1 cellular context compared by ENCODE assay signal in genomic region chr6:82248233-82248735, GRCh38.
TF ChIP-seq lines count a peak whose summit lies in the region.

No MANE protein-coding gene starts in this region.

TF ChIP-seq in HEK293, 187 proteins besides CTCF, POLR2A, EP300 and RAD21 (continued from another document):
- TF ChIP-seq, protein P1, sequence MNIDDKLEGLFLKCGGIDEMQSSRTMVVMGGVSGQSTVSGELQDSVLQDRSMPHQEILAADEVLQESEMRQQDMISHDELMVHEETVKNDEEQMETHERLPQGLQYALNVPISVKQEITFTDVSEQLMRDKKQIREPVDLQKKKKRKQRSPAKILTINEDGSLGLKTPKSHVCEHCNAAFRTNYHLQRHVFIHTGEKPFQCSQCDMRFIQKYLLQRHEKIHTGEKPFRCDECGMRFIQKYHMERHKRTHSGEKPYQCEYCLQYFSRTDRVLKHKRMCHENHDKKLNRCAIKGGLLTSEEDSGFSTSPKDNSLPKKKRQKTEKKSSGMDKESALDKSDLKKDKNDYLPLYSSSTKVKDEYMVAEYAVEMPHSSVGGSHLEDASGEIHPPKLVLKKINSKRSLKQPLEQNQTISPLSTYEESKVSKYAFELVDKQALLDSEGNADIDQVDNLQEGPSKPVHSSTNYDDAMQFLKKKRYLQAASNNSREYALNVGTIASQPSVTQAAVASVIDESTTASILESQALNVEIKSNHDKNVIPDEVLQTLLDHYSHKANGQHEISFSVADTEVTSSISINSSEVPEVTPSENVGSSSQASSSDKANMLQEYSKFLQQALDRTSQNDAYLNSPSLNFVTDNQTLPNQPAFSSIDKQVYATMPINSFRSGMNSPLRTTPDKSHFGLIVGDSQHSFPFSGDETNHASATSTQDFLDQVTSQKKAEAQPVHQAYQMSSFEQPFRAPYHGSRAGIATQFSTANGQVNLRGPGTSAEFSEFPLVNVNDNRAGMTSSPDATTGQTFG (tag by site-specific recombination; IDR thresholded peaks at IDR 0.05; ENCODE audit: borderline replicate concordance), result no peak
- TF ChIP-seq ZFP3 (tag by site-specific recombination; IDR thresholded peaks at IDR 0.05; ENCODE audit: low read depth) (no peak), ZNF768 (tag by site-specific recombination; IDR thresholded peaks at IDR 0.05) (no peak), ZNF792 (tag by site-specific recombination; IDR thresholded peaks at IDR 0.05) (no peak), ZNF747 (tag by site-specific recombination; IDR thresholded peaks at IDR 0.05) (no peak)
- TF ChIP-seq, protein P2, sequence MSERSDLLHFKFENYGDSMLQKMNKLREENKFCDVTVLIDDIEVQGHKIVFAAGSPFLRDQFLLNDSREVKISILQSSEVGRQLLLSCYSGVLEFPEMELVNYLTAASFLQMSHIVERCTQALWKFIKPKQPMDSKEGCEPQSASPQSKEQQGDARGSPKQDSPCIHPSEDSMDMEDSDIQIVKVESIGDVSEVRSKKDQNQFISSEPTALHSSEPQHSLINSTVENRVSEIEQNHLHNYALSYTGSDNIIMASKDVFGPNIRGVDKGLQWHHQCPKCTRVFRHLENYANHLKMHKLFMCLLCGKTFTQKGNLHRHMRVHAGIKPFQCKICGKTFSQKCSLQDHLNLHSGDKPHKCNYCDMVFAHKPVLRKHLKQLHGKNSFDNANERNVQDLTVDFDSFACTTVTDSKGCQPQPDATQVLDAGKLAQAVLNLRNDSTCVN (tag by site-specific recombination; optimal IDR thresholded peaks at IDR 0.05), result no peak
